Comparison of ENCODE assay signal across 11 cellular contexts in genomic region chr22:29337631-29338284, GRCh38. TPM values are rescaled to one million over a fixed set of nuclear protein-coding genes. Genes with fewer than 3 reads are reported as not detected.
"Had no signal": no experiment of that assay in that cellular context is flagged by ENCODE, and none has a peak within 500 bp of the region (broad histone marks: within the 10 kb centered on the region; RNA-seq: fewer than 3 reads in every experiment).

No MANE protein-coding gene starts in this region.

- H3K9me3 ChIP-seq: ascending aorta had no signal

- H3K4me3 Mint-ChIP-seq: activated CD4-positive, alpha-beta memory T cell treated with anti-CD3 and anti-CD28 coated beads for 36 hours; activated T-helper 1 cell treated with anti-CD3 and anti-CD28 coated beads, Interleukin-12 subunit alpha, Interleukin-12 subunit beta, Interleukin-2, Interleukin-4 antibody, amounts not matched to agents 30 ng/mL and 10 ng/mL and 1 ng/mL, durations not matched to agents 14 hours and 24 hours and 36 hours; naive thymus-derived CD8-positive, alpha-beta T cell had no signal

- H2AFZ ChIP-seq: hepatocyte had no signal

- H3K4me1 ChIP-seq: ascending aorta had no signal

- H3K27me3 Mint-ChIP-seq: activated CD4-positive, alpha-beta memory T cell treated with anti-CD3 and anti-CD28 coated beads for 36 hours; naive thymus-derived CD8-positive, alpha-beta T cell had no signal

- H3K27ac Mint-ChIP-seq: activated CD4-positive, alpha-beta memory T cell treated with anti-CD3 and anti-CD28 coated beads for 36 hours; activated T-helper 1 cell treated with anti-CD3 and anti-CD28 coated beads, Interleukin-12 subunit alpha, Interleukin-12 subunit beta, Interleukin-2, Interleukin-4 antibody, amounts not matched to agents 30 ng/mL and 10 ng/mL and 1 ng/mL, durations not matched to agents 14 hours and 24 hours and 36 hours had no signal

- H3K79me2 ChIP-seq: hepatocyte had no signal

- ATAC-seq: naive thymus-derived CD8-positive, alpha-beta T cell; stimulated activated naive CD8-positive, alpha-beta T cell treated with anti-CD3 and anti-CD28 coated beads, Interleukin-15, Interleukin-2, amounts not matched to agents 100 U/mL and 50 U/mL, for 24 hours had no signal

- DNase-seq: activated CD4-positive, alpha-beta memory T cell treated with anti-CD3 and anti-CD28 coated beads for 36 hours; activated CD8-positive, alpha-beta memory T cell treated with anti-CD3 and anti-CD28 coated beads, Interleukin-2, amount 50 U/mL, for 4 hours; activated naive CD4-positive, alpha-beta T cell; effector CD8-positive, alpha-beta T cell; kidney; naive thymus-derived CD8-positive, alpha-beta T cell; stimulated activated CD4-positive, alpha-beta T cell treated with anti-CD3 and anti-CD28 coated beads, Interleukin-2, amount 100 ng/mL, for 48 hours; stimulated activated naive CD8-positive, alpha-beta T cell treated with anti-CD3 and anti-CD28 coated beads, Interleukin-15, Interleukin-2, amounts not matched to agents 100 U/mL and 50 U/mL, for 24 hours had no signal

- H3K27ac ChIP-seq: ascending aorta, hepatocyte had no signal

- H3K4me2 ChIP-seq: hepatocyte had no signal

- H3K4me3 ChIP-seq: ascending aorta, hepatocyte had no signal

- H3K27me3 ChIP-seq: ascending aorta, hepatocyte had no signal

- H3K9me3 Mint-ChIP-seq: activated CD4-positive, alpha-beta memory T cell treated with anti-CD3 and anti-CD28 coated beads for 36 hours; activated T-helper 1 cell treated with anti-CD3 and anti-CD28 coated beads, Interleukin-12 subunit alpha, Interleukin-12 subunit beta, Interleukin-2, Interleukin-4 antibody, amounts not matched to agents 30 ng/mL and 10 ng/mL and 1 ng/mL, durations not matched to agents 14 hours and 24 hours and 36 hours; naive thymus-derived CD8-positive, alpha-beta T cell had no signal

RNA-seq across cellular contexts. Expression of gene RASL10A, which starts 22.3 kb away (rescaled TPM):
- total RNA-seq: ascending aorta had no signal

RNA-seq across cellular contexts. Expression of gene GAS2L1, which starts 31.3 kb away (rescaled TPM):
- total RNA-seq: naive thymus-derived CD8-positive, alpha-beta T cell had no signal
